1 cellular context compared by ENCODE assay signal in genomic region chr16:692356-693108, GRCh38.
TF ChIP-seq lines count a peak whose summit lies in the region.

No MANE protein-coding gene starts in this region.

TF ChIP-seq in HepG2, 621 proteins besides CTCF, POLR2A, EP300 and RAD21:
- TF ChIP-seq NPAS2 (CRISPR knock-in tag; IDR thresholded peaks at IDR 0.05; ENCODE audit: borderline replicate concordance): no peak
- TF ChIP-seq RAD51 (IDR thresholded peaks at IDR 0.05; ENCODE audit: borderline replicate concordance): peak; percentile 68
